In the genomic region with DNA sequence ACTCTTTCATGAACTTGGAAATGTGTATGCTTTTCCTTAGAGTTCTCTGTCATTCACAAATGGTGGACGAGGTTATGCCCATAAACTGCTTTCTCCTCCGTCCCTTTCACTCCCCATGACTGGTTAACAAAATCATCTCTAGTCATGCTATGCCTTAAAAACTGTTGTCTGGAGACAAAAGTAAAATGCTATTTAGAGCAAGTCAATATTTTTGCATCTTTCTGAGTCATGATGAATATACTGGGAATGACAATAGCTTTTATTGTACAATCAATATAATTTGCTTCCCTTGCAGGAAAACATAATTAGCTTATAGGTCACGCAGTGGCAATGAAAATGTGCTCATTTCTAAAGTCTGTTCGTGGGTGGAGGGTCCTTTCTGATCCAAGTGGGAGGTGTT, we compare ENCODE assay signal across 32 cellular contexts.
"Had no signal": no experiment of that assay in that cellular context is flagged by ENCODE, and none has a peak within 500 bp of the region (broad histone marks: within the 10 kb centered on the region; RNA-seq: fewer than 3 reads in every experiment).

No MANE protein-coding gene starts in this region.

- H3K4me3 Mint-ChIP-seq: activated CD4-positive, alpha-beta memory T cell treated with anti-CD3 and anti-CD28 coated beads, Interleukin-2, amount 10 ng/mL, durations not matched to agents 7 days and 5 days; activated CD4-positive, alpha-beta T cell treated with anti-CD3 and anti-CD28 coated beads, Interleukin-2, amount 10 ng/mL, durations not matched to agents 7 days and 5 days; activated T-cell treated with anti-CD3 and anti-CD28 coated beads, Interleukin-2, amount 50 U/mL, for 4 hours; activated T-helper 17 cell treated with anti-CD3 and anti-CD28 coated beads, Interleukin-2, amount 50 U/mL, for 72 hours; central memory CD8-positive, alpha-beta T cell; immature natural killer cell; naive thymus-derived CD4-positive, alpha-beta T cell; neural progenitor cell; stimulated activated effector memory CD8-positive, alpha-beta T cell treated with anti-CD3 and anti-CD28 coated beads, Interleukin-12 subunit alpha, Interleukin-12 subunit beta, amount 100 ng/mL, for 72 hours; stimulated activated naive CD8-positive, alpha-beta T cell treated with anti-CD3 and anti-CD28 coated beads, Interleukin-15, Interleukin-2, amounts not matched to agents 100 ng/mL and 50 ng/mL, for 24 hours; type B pancreatic cell; WTC11 had no signal

- H3K9me3 Mint-ChIP-seq: activated CD4-positive, alpha-beta memory T cell treated with anti-CD3 and anti-CD28 coated beads, Interleukin-2, amount 10 ng/mL, durations not matched to agents 7 days and 5 days; activated CD4-positive, alpha-beta T cell treated with anti-CD3 and anti-CD28 coated beads, Interleukin-2, amount 10 ng/mL, durations not matched to agents 7 days and 5 days; activated T-cell treated with anti-CD3 and anti-CD28 coated beads, Interleukin-2, amount 50 U/mL, for 4 hours; activated T-helper 17 cell treated with anti-CD3 and anti-CD28 coated beads, Interleukin-2, amount 50 U/mL, for 72 hours; central memory CD8-positive, alpha-beta T cell; immature natural killer cell; naive thymus-derived CD4-positive, alpha-beta T cell; stimulated activated effector memory CD8-positive, alpha-beta T cell treated with anti-CD3 and anti-CD28 coated beads, Interleukin-12 subunit alpha, Interleukin-12 subunit beta, amount 100 ng/mL, for 72 hours; stimulated activated naive CD8-positive, alpha-beta T cell treated with anti-CD3 and anti-CD28 coated beads, Interleukin-15, Interleukin-2, amounts not matched to agents 100 ng/mL and 50 ng/mL, for 24 hours had no signal

- H3K9ac ChIP-seq: neural progenitor cell, parathyroid adenoma had no signal

- H2AFZ ChIP-seq: neural progenitor cell, parathyroid adenoma had no signal

- H3K4me3 ChIP-seq: esophagus squamous epithelium, gastroesophageal sphincter, neural progenitor cell, psoas muscle, sigmoid colon, thoracic aorta, uterus had no signal

- H3K4me1 Mint-ChIP-seq: activated CD4-positive, alpha-beta memory T cell treated with anti-CD3 and anti-CD28 coated beads, Interleukin-2, amount 10 ng/mL, durations not matched to agents 7 days and 5 days; activated CD4-positive, alpha-beta T cell treated with anti-CD3 and anti-CD28 coated beads, Interleukin-2, amount 10 ng/mL, durations not matched to agents 7 days and 5 days; central memory CD8-positive, alpha-beta T cell; immature natural killer cell; stimulated activated effector memory CD8-positive, alpha-beta T cell treated with anti-CD3 and anti-CD28 coated beads, Interleukin-12 subunit alpha, Interleukin-12 subunit beta, amount 100 ng/mL, for 72 hours had no signal

- H3K27ac Mint-ChIP-seq: activated CD4-positive, alpha-beta memory T cell treated with anti-CD3 and anti-CD28 coated beads, Interleukin-2, amount 10 ng/mL, durations not matched to agents 7 days and 5 days; activated CD4-positive, alpha-beta T cell treated with anti-CD3 and anti-CD28 coated beads, Interleukin-2, amount 10 ng/mL, durations not matched to agents 7 days and 5 days; activated T-helper 17 cell treated with anti-CD3 and anti-CD28 coated beads, Interleukin-2, amount 50 U/mL, for 72 hours; immature natural killer cell; naive thymus-derived CD4-positive, alpha-beta T cell; neural progenitor cell; stimulated activated effector memory CD8-positive, alpha-beta T cell treated with anti-CD3 and anti-CD28 coated beads, Interleukin-12 subunit alpha, Interleukin-12 subunit beta, amount 100 ng/mL, for 72 hours; stimulated activated naive CD8-positive, alpha-beta T cell treated with anti-CD3 and anti-CD28 coated beads, Interleukin-15, Interleukin-2, amounts not matched to agents 100 ng/mL and 50 ng/mL, for 24 hours; WTC11 had no signal

- H3K9me3 ChIP-seq: esophagus squamous epithelium, gastroesophageal sphincter, psoas muscle, sigmoid colon, thoracic aorta, uterus had no signal

- H3K4me2 ChIP-seq: neural progenitor cell had no signal

- H3K4me1 ChIP-seq: psoas muscle, uterus had no signal

- H3K27ac ChIP-seq: neural progenitor cell, parathyroid adenoma, psoas muscle had no signal

- H3K36me3 ChIP-seq: esophagus squamous epithelium, gastroesophageal sphincter, neural progenitor cell, sigmoid colon, thoracic aorta, uterus had no signal

- DNase-seq: activated CD4-positive, alpha-beta memory T cell treated with anti-CD3 and anti-CD28 coated beads, Interleukin-2, amount 10 ng/mL, durations not matched to agents 7 days and 5 days; activated CD4-positive, alpha-beta T cell treated with anti-CD3 and anti-CD28 coated beads for 1 hour; activated CD4-positive, alpha-beta T cell treated with anti-CD3 and anti-CD28 coated beads, Interleukin-2, amount 10 ng/mL, durations not matched to agents 7 days and 5 days; activated CD8-positive, alpha-beta memory T cell treated with anti-CD3 and anti-CD28 coated beads, Interleukin-2, amount 50 U/mL, for 48 hours; activated gamma-delta T cell treated with Interleukin-2 at 50 U/mL for 16 hours; activated naive CD4-positive, alpha-beta T cell treated with anti-CD3 and anti-CD28 coated beads, Interleukin-2, amount 50 U/mL, for 16 hours; activated T-cell treated with anti-CD3 and anti-CD28 coated beads, Interleukin-2, amount 50 U/mL, for 4 hours; amygdala; dermis blood vessel endothelial cell; effector CD4-positive, alpha-beta T cell; esophagus squamous epithelium; hippocampal formation; immature natural killer cell; midbrain; naive thymus-derived CD4-positive, alpha-beta T cell; occipital lobe; psoas muscle; sigmoid colon; small intestine; stimulated activated CD4-positive, alpha-beta T cell treated with anti-CD3 and anti-CD28 coated beads, Interleukin-4, amount 100 ng/mL, for 24 hours; T-helper 2 cell; uterus had no signal

- H3K79me2 ChIP-seq: parathyroid adenoma had no signal

- ATAC-seq: activated T-cell treated with anti-CD3 and anti-CD28 coated beads, Interleukin-2, amount 50 U/mL, for 4 hours; activated T-helper 17 cell treated with anti-CD3 and anti-CD28 coated beads, Interleukin-2, amount 50 U/mL, for 72 hours; gastroesophageal sphincter; naive thymus-derived CD4-positive, alpha-beta T cell; psoas muscle; stimulated activated effector memory CD8-positive, alpha-beta T cell treated with anti-CD3 and anti-CD28 coated beads, Interleukin-12 subunit alpha, Interleukin-12 subunit beta, amount 100 ng/mL, for 72 hours; WTC11 had no signal

- H3K27me3 ChIP-seq: gastroesophageal sphincter, neural progenitor cell, sigmoid colon, uterus had no signal

- H3K27me3 Mint-ChIP-seq: activated T-helper 17 cell treated with anti-CD3 and anti-CD28 coated beads, Interleukin-2, amount 50 U/mL, for 72 hours; central memory CD8-positive, alpha-beta T cell; stimulated activated naive CD8-positive, alpha-beta T cell treated with anti-CD3 and anti-CD28 coated beads, Interleukin-15, Interleukin-2, amounts not matched to agents 100 ng/mL and 50 ng/mL, for 24 hours had no signal

- H3K36me3 Mint-ChIP-seq: neural progenitor cell; stimulated activated effector memory CD8-positive, alpha-beta T cell treated with anti-CD3 and anti-CD28 coated beads, Interleukin-12 subunit alpha, Interleukin-12 subunit beta, amount 100 ng/mL, for 72 hours; type B pancreatic cell; WTC11 had no signal
